12 cellular contexts compared by ENCODE assay signal in the genomic region with DNA sequence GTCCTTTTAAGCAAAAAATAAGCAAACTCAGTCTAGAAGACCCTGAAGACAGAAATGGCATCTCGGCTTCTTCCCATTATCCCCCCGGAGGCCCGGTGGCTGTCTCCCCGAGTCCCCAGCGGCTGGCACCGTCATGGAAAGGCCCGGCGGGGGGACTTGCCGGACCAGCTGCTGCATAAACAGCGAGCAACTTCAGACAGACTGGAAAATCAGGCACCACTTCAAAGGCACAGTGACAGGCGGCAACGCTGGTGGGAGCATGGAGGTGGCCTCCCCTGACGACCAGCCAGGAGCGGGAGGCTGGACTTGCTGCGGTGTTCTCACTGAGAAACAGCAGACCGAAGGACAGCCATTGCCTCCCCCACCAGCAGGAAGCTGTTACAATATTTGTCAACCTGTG.
"Had no signal": no experiment of that assay in that cellular context is flagged by ENCODE, and none has a peak within 500 bp of the region (broad histone marks: within the 10 kb centered on the region; RNA-seq: fewer than 3 reads in every experiment).

No MANE protein-coding gene starts in this region.

- DNase-seq: activated CD4-positive, alpha-beta memory T cell treated with anti-CD3 and anti-CD28 coated beads, Interleukin-2, amount 10 ng/mL, durations not matched to agents 7 days and 5 days; activated CD4-positive, alpha-beta T cell treated with anti-CD3 and anti-CD28 coated beads for 36 hours; activated effector memory CD4-positive, alpha-beta T cell treated with Interleukin-2 at 50 U/mL for 16 hours; activated naive CD4-positive, alpha-beta T cell treated with anti-CD3 and anti-CD28 coated beads, Interleukin-2, amount 50 U/mL, for 16 hours; activated T-cell treated with anti-CD3 and anti-CD28 coated beads, Interleukin-2, amount 50 U/mL, for 4 hours; adrenal gland; dorsolateral prefrontal cortex; left cardiac atrium; right lobe of liver; stimulated activated naive CD8-positive, alpha-beta T cell treated with anti-CD3 and anti-CD28 coated beads, Interleukin-15, amount 100 ng/mL, for 72 hours; testis; upper lobe of left lung had no signal
